ENCODE assay signal across 13 cellular contexts in the genomic region with DNA sequence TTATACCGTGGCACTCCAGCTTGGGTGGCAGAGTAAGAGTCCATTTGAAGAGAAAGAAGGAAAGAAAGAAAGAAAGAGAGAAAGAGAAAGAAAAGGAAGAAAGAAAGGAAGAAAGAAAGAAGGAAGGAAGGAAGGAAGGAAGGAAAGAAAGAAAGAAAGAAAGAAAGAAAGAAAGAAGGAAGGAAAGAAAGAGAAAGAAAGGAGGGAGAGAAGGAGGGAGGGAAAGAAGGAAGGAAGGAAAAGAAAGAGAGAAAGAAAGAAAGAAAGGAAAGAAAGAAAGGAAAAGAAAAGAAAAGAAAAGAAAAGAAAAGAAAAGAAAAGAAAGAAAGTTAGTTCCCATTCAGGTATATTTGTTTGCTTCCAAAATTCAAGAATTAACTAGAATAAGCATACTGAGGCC. TPM values are rescaled to one million over a fixed set of nuclear protein-coding genes. Genes with fewer than 3 reads are reported as not detected.
"Had no signal": no experiment of that assay in that cellular context is flagged by ENCODE, and none has a peak within 500 bp of the region (broad histone marks: within the 10 kb centered on the region; RNA-seq: fewer than 3 reads in every experiment).

No MANE protein-coding gene starts in this region.

RNA-seq across cellular contexts. Expression of a gene that starts 24.5 kb away (rescaled TPM):
- total RNA-seq: activated B cell treated with CpG ODN at 0.5 μM for 24 hours; activated CD4-positive, alpha-beta memory T cell treated with anti-CD3 and anti-CD28 coated beads for 36 hours; activated CD4-positive, alpha-beta memory T cell treated with anti-CD3 and anti-CD28 coated beads, Interleukin-2, amount 10 ng/mL, durations not matched to agents 7 days and 5 days; activated CD4-positive, alpha-beta T cell treated with anti-CD3 and anti-CD28 coated beads for 36 hours; activated CD4-positive, alpha-beta T cell treated with anti-CD3 and anti-CD28 coated beads, Interleukin-2, amount 10 ng/mL, durations not matched to agents 24 days and 14 days; activated CD4-positive, alpha-beta T cell treated with anti-CD3 and anti-CD28 coated beads, Interleukin-2, amount 10 ng/mL, durations not matched to agents 7 days and 5 days; activated CD8-positive, alpha-beta memory T cell treated with anti-CD3 and anti-CD28 coated beads for 36 hours; activated CD8-positive, alpha-beta memory T cell treated with anti-CD3 and anti-CD28 coated beads, Interleukin-2, amount 10 ng/mL, durations not matched to agents 7 days and 5 days; activated CD8-positive, alpha-beta T cell treated with anti-CD3 and anti-CD28 coated beads for 36 hours; activated CD8-positive, alpha-beta T cell treated with anti-CD3 and anti-CD28 coated beads, Interleukin-2, amount 10 ng/mL, durations not matched to agents 7 days and 5 days; T-helper 1 cell treated with Interleukin-12 subunit alpha and Interleukin-12 subunit beta and Interleukin-4 antibody, amounts not matched to agents 30 ng/mL and 1 ng/mL, for 36 hours; T-helper 17 cell; T-helper 2 cell treated with Interferon-gamma antibody and Interleukin-4, amounts not matched to agents 100 ng/mL and 5 ng/mL, for 36 hours had no signal
